ENCODE assay signal across 16 cellular contexts in the genomic region with DNA sequence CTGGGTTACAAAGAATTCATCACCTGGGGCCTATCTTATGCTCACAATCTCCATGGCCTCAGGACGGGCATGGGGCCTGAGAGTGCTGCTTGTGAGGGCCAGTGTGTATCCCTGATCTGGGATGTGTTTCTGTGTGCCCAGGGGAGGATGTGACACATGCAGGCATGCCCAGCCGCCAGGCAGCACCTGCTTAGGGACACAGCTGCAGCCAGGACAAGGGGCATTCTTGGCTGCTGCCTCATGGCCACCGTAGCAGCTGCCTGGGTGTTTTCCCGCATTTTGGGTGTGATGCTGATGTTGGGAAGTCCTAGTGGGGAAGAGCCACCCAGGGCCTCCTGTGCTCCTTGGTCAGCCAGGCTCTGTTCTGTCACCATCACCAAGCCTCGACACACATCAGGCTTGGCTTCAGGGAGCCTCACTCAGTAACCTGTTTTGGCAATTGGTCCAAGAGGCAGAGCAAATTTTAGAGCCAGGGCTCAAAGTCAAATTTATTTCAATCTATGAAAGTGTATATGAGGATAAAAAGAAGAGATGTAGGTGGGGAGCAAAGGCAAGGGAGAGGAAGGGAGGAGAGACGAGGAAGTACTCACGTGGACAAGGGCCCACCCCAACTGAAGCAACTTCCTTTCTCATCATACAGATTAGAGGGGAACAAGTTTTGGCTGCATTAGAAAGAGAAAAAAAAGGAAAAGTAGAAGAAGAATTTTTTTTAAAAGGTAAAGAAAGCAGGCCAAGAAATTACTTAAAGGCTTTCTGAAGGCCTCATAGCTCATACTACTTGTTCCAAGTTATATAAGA.
DNase-seq lines count a peak whose midpoint lies in the region; ATAC-seq, FAIRE-seq and TF ChIP-seq lines count a peak whose summit lies in the region.
"Had no signal": no experiment of that assay in that cellular context is flagged by ENCODE, and none has a peak within 500 bp of the region (broad histone marks: within the 10 kb centered on the region; RNA-seq: fewer than 3 reads in every experiment).

No MANE protein-coding gene starts in this region.

- H3K9ac ChIP-seq in HepG2 (ENCODE audit: insufficient read depth, low read depth, low read length), result no peak overlapping the region

- peaks cover 0 to 63% of the 10 kb centered on the region in 2 experiments; a peak in 4 of 5 replicates for H3K27me3 ChIP-seq in HepG2 (ENCODE audit: control insufficient read depth in 1 of 2, insufficient read depth in 2 of 2, low read length in 2 of 2)
- H3K27me3 ChIP-seq: ascending aorta, transverse colon had no signal

- intact Hi-C loops in activated CD4-positive, alpha-beta T cell treated with anti-CD3 and anti-CD28 coated beads, Interleukin-2, amount 10 ng/mL, durations not matched to agents 24 days and 14 days (cut with micrococcal nuclease), result no loop called here
- intact Hi-C loops in HepG2 (cut with micrococcal nuclease; ENCODE audit: unreplicated experiment), result no loop called here

- no peaks in the 10 kb centered on the region for H3K79me2 ChIP-seq in HepG2 (ENCODE audit: insufficient read depth, low read length)

- no peak overlapping the region for H3K4me2 ChIP-seq in HepG2 (ENCODE audit: low read depth, low read length)

- no peaks in the 10 kb centered on the region for H3K27me3 Mint-ChIP-seq in activated CD4-positive, alpha-beta T cell treated with anti-CD3 and anti-CD28 coated beads, Interleukin-2, amount 10 ng/mL, durations not matched to agents 7 days and 5 days
- peaks cover 3% of the 10 kb centered on the region for H3K27me3 Mint-ChIP-seq in activated CD4-positive, alpha-beta T cell treated with anti-CD3 and anti-CD28 coated beads, Interleukin-2, amount 10 ng/mL, durations not matched to agents 24 days and 14 days
- no peaks in the 10 kb centered on the region for H3K27me3 Mint-ChIP-seq in chondrocyte (ENCODE audit: low read depth)

- TF ChIP-seq RAD21 in HepG2 (CRISPR knock-in tag; IDR thresholded peaks at IDR 0.05), result no peak

- H3K27ac ChIP-seq in HepG2 (ENCODE audit: extremely low read length, insufficient read depth, low read length), result no peak overlapping the region
- H3K27ac ChIP-seq: ascending aorta, left lung, transverse colon had no signal

- WGBS in HepG2 (ENCODE audit: low lambda C conversion rate), result 7% methylated on average over 7 of the region's 7 CpGs

- no peaks in the 10 kb centered on the region for H4K20me1 ChIP-seq in HepG2 (ENCODE audit: insufficient read depth, low read length)

- H2AFZ ChIP-seq in HepG2 (ENCODE audit: low read length), result no peak overlapping the region

- H3K4me3 Mint-ChIP-seq in activated CD4-positive, alpha-beta T cell treated with anti-CD3 and anti-CD28 coated beads, Interleukin-2, amount 10 ng/mL, durations not matched to agents 7 days and 5 days, result no peak overlapping the region
- H3K4me3 Mint-ChIP-seq in activated CD4-positive, alpha-beta T cell treated with anti-CD3 and anti-CD28 coated beads, Interleukin-2, amount 10 ng/mL, durations not matched to agents 24 days and 14 days, result no peak overlapping the region
- H3K4me3 Mint-ChIP-seq in stimulated activated effector memory CD8-positive, alpha-beta T cell treated with anti-CD3 and anti-CD28 coated beads, Interleukin-12 subunit alpha, Interleukin-12 subunit beta, amount 100 ng/mL, for 72 hours, result no peak overlapping the region
- H3K4me3 Mint-ChIP-seq in chondrocyte (ENCODE audit: unreplicated experiment), result no peak overlapping the region
- H3K4me3 Mint-ChIP-seq: effector memory CD8-positive, alpha-beta T cell had no signal

- in situ Hi-C loops in HepG2 (cut with HindIII; ENCODE audit: extremely low pct_ligation_motif_present, low pct_unique_long_range_greater_than_20kb), result no loop called here

- TF ChIP-seq CTCF in chondrocyte (IDR thresholded peaks at IDR 0.05), result no peak
- no peak for TF ChIP-seq CTCF in HepG2 (CRISPR knock-in tag; IDR thresholded peaks at IDR 0.05)

- no peaks in the 10 kb centered on the region for H3K36me3 ChIP-seq in HepG2 (replicated peaks in 1 of 2; ENCODE audit: control insufficient read depth in 1 of 2, insufficient read depth in 2 of 2, low read length in 2 of 2)
- H3K36me3 ChIP-seq: ascending aorta, left lung, transverse colon had no signal

- H3K4me3 ChIP-seq in HepG2 (replicated peaks in 1 of 3; ENCODE audit: insufficient read depth in 1 of 3, low read depth in 2 of 3, low read length in 3 of 3), result no peak overlapping the region
- H3K4me3 ChIP-seq: ascending aorta, left lung, transverse colon had no signal

- H3K36me3 Mint-ChIP-seq in activated CD4-positive, alpha-beta T cell treated with anti-CD3 and anti-CD28 coated beads, Interleukin-2, amount 10 ng/mL, durations not matched to agents 7 days and 5 days (ENCODE audit: low read depth), result no peaks in the 10 kb centered on the region
- no peaks in the 10 kb centered on the region for H3K36me3 Mint-ChIP-seq in activated CD4-positive, alpha-beta T cell treated with anti-CD3 and anti-CD28 coated beads, Interleukin-2, amount 10 ng/mL, durations not matched to agents 24 days and 14 days (ENCODE audit: low read depth)
- no peaks in the 10 kb centered on the region for H3K36me3 Mint-ChIP-seq in stimulated activated effector memory CD8-positive, alpha-beta T cell treated with anti-CD3 and anti-CD28 coated beads, Interleukin-12 subunit alpha, Interleukin-12 subunit beta, amount 100 ng/mL, for 72 hours
- peaks cover 2% of the 10 kb centered on the region for H3K36me3 Mint-ChIP-seq in chondrocyte (ENCODE audit: low read depth)

- H3K27ac Mint-ChIP-seq in activated CD4-positive, alpha-beta T cell treated with anti-CD3 and anti-CD28 coated beads, Interleukin-2, amount 10 ng/mL, durations not matched to agents 7 days and 5 days, result peak overlapping the region; percentile 51
- no peak overlapping the region for H3K27ac Mint-ChIP-seq in activated CD4-positive, alpha-beta T cell treated with anti-CD3 and anti-CD28 coated beads, Interleukin-2, amount 10 ng/mL, durations not matched to agents 24 days and 14 days
- H3K27ac Mint-ChIP-seq in stimulated activated effector memory CD8-positive, alpha-beta T cell treated with anti-CD3 and anti-CD28 coated beads, Interleukin-12 subunit alpha, Interleukin-12 subunit beta, amount 100 ng/mL, for 72 hours, result peak overlapping the region; percentile 68
- no peak overlapping the region for H3K27ac Mint-ChIP-seq in chondrocyte (ENCODE audit: unreplicated experiment)

- BruUV-seq in HepG2 (replicated peaks; lab: Mats Ljungman, UMichigan), result no TSS peak

- no peaks in the 10 kb centered on the region for H3K9me3 ChIP-seq in HepG2 (ENCODE audit: low read length)
- H3K9me3 ChIP-seq: ascending aorta, left lung, transverse colon had no signal

- TF ChIP-seq POLR2A in HepG2 (IDR thresholded peaks at IDR 0.05; ENCODE audit: insufficient read depth in 1 of 2, low read depth in 2 of 2, low read length in 2 of 2), result no peak

- TF ChIP-seq EP300 in HepG2 (IDR thresholded peaks at IDR 0.05; ENCODE audit: low read depth in 2 of 2, low read length in 2 of 2) (no peak), HepG2 (CRISPR knock-in tag; IDR thresholded peaks at IDR 0.05; ENCODE audit: borderline replicate concordance) (no peak)

- no peak for ATAC-seq in stimulated activated effector memory CD8-positive, alpha-beta T cell treated with anti-CD3 and anti-CD28 coated beads, Interleukin-12 subunit alpha, Interleukin-12 subunit beta, amount 100 ng/mL, for 72 hours
- ATAC-seq in HepG2, result no peak
- ATAC-seq: effector memory CD8-positive, alpha-beta T cell; left lung had no signal

- POLR2A ChIA-PET in activated CD4-positive, alpha-beta T cell treated with anti-CD3 and anti-CD28 coated beads, Interleukin-2, amount 10 ng/mL, durations not matched to agents 7 days and 5 days (lab: Charles Lee), result no interaction called here
- POLR2A ChIA-PET in HepG2 (lab: Yijun Ruan, JAX), result no interaction called here

- CTCF ChIA-PET in activated CD4-positive, alpha-beta T cell treated with anti-CD3 and anti-CD28 coated beads, Interleukin-2, amount 10 ng/mL, durations not matched to agents 7 days and 5 days (lab: Charles Lee), result interaction anchor here (0.6 to 1.2 kb wide), 2 partner anchors 8 to 1181 kb away, joined by 3 to 4 read pairs; no protein-coding TSS in a partner anchor
- CTCF ChIA-PET in HepG2 (lab: Yijun Ruan, JAX; ENCODE audit: low intra/inter-chr PET ratio, low total read pairs), result no interaction called here

- DNase-seq in activated CD4-positive, alpha-beta T cell treated with anti-CD3 and anti-CD28 coated beads, Interleukin-2, amount 10 ng/mL, durations not matched to agents 7 days and 5 days, result no peak
- no peak for DNase-seq in activated CD4-positive, alpha-beta T cell treated with anti-CD3 and anti-CD28 coated beads, Interleukin-2, amount 10 ng/mL, durations not matched to agents 24 days and 14 days
- DNase-seq in NOMO-1 treated with DMSO at 0.1 percent for 48 hours (lab: John Stamatoyannopoulos, UW; ENCODE audit: unreplicated experiment) (peak; percentile 55), dermis blood vessel endothelial cell (peak; percentile 43), NK-92 (lab: John Stamatoyannopoulos, UW; ENCODE audit: unreplicated experiment) (no peak), chondrocyte (ENCODE audit: low spot score) (no peak), HepG2 (ENCODE audit: low spot score) (no peak)
- no peak for DNase-seq in stimulated activated effector memory CD8-positive, alpha-beta T cell treated with anti-CD3 and anti-CD28 coated beads, Interleukin-12 subunit alpha, Interleukin-12 subunit beta, amount 100 ng/mL, for 72 hours (ENCODE audit: low spot score in 2 of 2)
- DNase-seq: DMS79 treated with DMSO at 0.1 percent for 48 hours; effector memory CD8-positive, alpha-beta T cell; left lung; NCI-H187; stimulated activated CD4-positive, alpha-beta T cell treated with anti-CD3 and anti-CD28 coated beads, Interleukin-12 subunit alpha, Interleukin-12 subunit beta, amount 100 ng/mL, for 4 hours; T-helper 9 cell; transverse colon had no signal

- no peak for FAIRE-seq in HepG2 (lab: Jason Lieb, UNC)

- no peaks in the 10 kb centered on the region for H3K4me1 ChIP-seq in HepG2 (ENCODE audit: insufficient read depth, low read length)
- H3K4me1 ChIP-seq: ascending aorta, left lung, transverse colon had no signal

- H3K9me3 Mint-ChIP-seq in activated CD4-positive, alpha-beta T cell treated with anti-CD3 and anti-CD28 coated beads, Interleukin-2, amount 10 ng/mL, durations not matched to agents 7 days and 5 days, result no peaks in the 10 kb centered on the region
- H3K9me3 Mint-ChIP-seq in activated CD4-positive, alpha-beta T cell treated with anti-CD3 and anti-CD28 coated beads, Interleukin-2, amount 10 ng/mL, durations not matched to agents 24 days and 14 days, result no peaks in the 10 kb centered on the region
- no peaks in the 10 kb centered on the region for H3K9me3 Mint-ChIP-seq in stimulated activated effector memory CD8-positive, alpha-beta T cell treated with anti-CD3 and anti-CD28 coated beads, Interleukin-12 subunit alpha, Interleukin-12 subunit beta, amount 100 ng/mL, for 72 hours
- no peaks in the 10 kb centered on the region for H3K9me3 Mint-ChIP-seq in chondrocyte (ENCODE audit: low read depth)
- H3K9me3 Mint-ChIP-seq: effector memory CD8-positive, alpha-beta T cell had no signal

- peaks cover 10% of the 10 kb centered on the region for H3K4me1 Mint-ChIP-seq in activated CD4-positive, alpha-beta T cell treated with anti-CD3 and anti-CD28 coated beads, Interleukin-2, amount 10 ng/mL, durations not matched to agents 7 days and 5 days
- peaks cover 23% of the 10 kb centered on the region for H3K4me1 Mint-ChIP-seq in activated CD4-positive, alpha-beta T cell treated with anti-CD3 and anti-CD28 coated beads, Interleukin-2, amount 10 ng/mL, durations not matched to agents 24 days and 14 days
- peaks cover 38% of the 10 kb centered on the region for H3K4me1 Mint-ChIP-seq in stimulated activated effector memory CD8-positive, alpha-beta T cell treated with anti-CD3 and anti-CD28 coated beads, Interleukin-12 subunit alpha, Interleukin-12 subunit beta, amount 100 ng/mL, for 72 hours
- peaks cover 55% of the 10 kb centered on the region for H3K4me1 Mint-ChIP-seq in chondrocyte (ENCODE audit: low read depth)

Comparison
In these comparisons a context has a peak if more than half of its experiments do, and no peak if none do; other contexts are left out.
1. H3K27ac Mint-ChIP-seq: peak in activated CD4-positive, alpha-beta T cell treated with anti-CD3 and anti-CD28 coated beads, Interleukin-2, amount 10 ng/mL, durations not matched to agents 7 days and 5 days (single experiment) and stimulated activated effector memory CD8-positive, alpha-beta T cell treated with anti-CD3 and anti-CD28 coated beads, Interleukin-12 subunit alpha, Interleukin-12 subunit beta, amount 100 ng/mL, for 72 hours (single experiment); none in activated CD4-positive, alpha-beta T cell treated with anti-CD3 and anti-CD28 coated beads, Interleukin-2, amount 10 ng/mL, durations not matched to agents 24 days and 14 days (single experiment) and chondrocyte (single experiment).
2. DNase-seq: peak in NOMO-1 treated with DMSO at 0.1 percent for 48 hours (single experiment) and dermis blood vessel endothelial cell (single experiment); none in activated CD4-positive, alpha-beta T cell treated with anti-CD3 and anti-CD28 coated beads, Interleukin-2, amount 10 ng/mL, durations not matched to agents 7 days and 5 days (single experiment), activated CD4-positive, alpha-beta T cell treated with anti-CD3 and anti-CD28 coated beads, Interleukin-2, amount 10 ng/mL, durations not matched to agents 24 days and 14 days (single experiment), stimulated activated effector memory CD8-positive, alpha-beta T cell treated with anti-CD3 and anti-CD28 coated beads, Interleukin-12 subunit alpha, Interleukin-12 subunit beta, amount 100 ng/mL, for 72 hours (0 of 2), NK-92 (single experiment), chondrocyte (single experiment) and HepG2 (single experiment).